Comparison of ENCODE assay signal across 9 cellular contexts in genomic region chr14:61344437-61345143, GRCh38. TPM values are rescaled to one million over a fixed set of nuclear protein-coding genes. Genes with fewer than 3 reads are reported as not detected.
DNase-seq lines count a peak whose midpoint lies in the region; ATAC-seq and TF ChIP-seq lines count a peak whose summit lies in the region.
"Had no signal": no experiment of that assay in that cellular context is flagged by ENCODE, and none has a peak within 500 bp of the region (broad histone marks: within the 10 kb centered on the region; RNA-seq: fewer than 3 reads in every experiment).

No MANE protein-coding gene starts in this region.

- peak overlapping the region; percentile 48 for H3K27ac ChIP-seq in right cardiac atrium (ENCODE audit: low read length)
- H3K27ac ChIP-seq in suprapubic skin = peak overlapping the region; percentile 55

- peaks cover 53% of the 10 kb centered on the region for H3K36me3 Mint-ChIP-seq in T-helper 2 cell treated with Interferon-gamma antibody and Interleukin-4, amounts not matched to agents 5 μg/mL and 100 μg/mL, for 36 hours (ENCODE audit: low read depth)
- peaks cover 86% of the 10 kb centered on the region for H3K36me3 Mint-ChIP-seq in activated CD8-positive, alpha-beta T cell treated with anti-CD3 and anti-CD28 coated beads for 36 hours (ENCODE audit: low read depth)

- H3K27me3 ChIP-seq in right cardiac atrium (ENCODE audit: control insufficient read depth, insufficient read depth) (no peaks in the 10 kb centered on the region), suprapubic skin (no peaks in the 10 kb centered on the region)

- no peak for ATAC-seq in activated CD8-positive, alpha-beta T cell treated with anti-CD3 and anti-CD28 coated beads for 36 hours
- ATAC-seq in right cardiac atrium = peak in 1 of 2 donors; percentile 44
- ATAC-seq in GM21723 (IDR thresholded peaks at IDR 0.05; ENCODE audit: unreplicated experiment) = no peak

- H3K4me3 Mint-ChIP-seq in T-helper 2 cell treated with Interferon-gamma antibody and Interleukin-4, amounts not matched to agents 5 μg/mL and 100 μg/mL, for 36 hours = peak overlapping the region; percentile 76
- H3K4me3 Mint-ChIP-seq in activated CD8-positive, alpha-beta T cell treated with anti-CD3 and anti-CD28 coated beads for 36 hours = peak overlapping the region; percentile 80

- no peak for TF ChIP-seq POLR2A in suprapubic skin (IDR thresholded peaks at IDR 0.05)

- H3K27ac Mint-ChIP-seq in T-helper 2 cell treated with Interferon-gamma antibody and Interleukin-4, amounts not matched to agents 5 μg/mL and 100 μg/mL, for 36 hours = peak overlapping the region; percentile 98
- H3K27ac Mint-ChIP-seq in activated CD8-positive, alpha-beta T cell treated with anti-CD3 and anti-CD28 coated beads for 36 hours = peak overlapping the region; percentile 98

- H3K9me3 Mint-ChIP-seq in T-helper 2 cell treated with Interferon-gamma antibody and Interleukin-4, amounts not matched to agents 5 μg/mL and 100 μg/mL, for 36 hours = peaks cover 7% of the 10 kb centered on the region
- peaks cover 8% of the 10 kb centered on the region for H3K9me3 Mint-ChIP-seq in activated CD8-positive, alpha-beta T cell treated with anti-CD3 and anti-CD28 coated beads for 36 hours

- 58% methylated on average over 7 of the region's 7 CpGs for whole genome bisulfite sequencing in right cardiac atrium
- 76% methylated on average over 7 of the region's 7 CpGs for whole genome bisulfite sequencing in suprapubic skin

- no peak for TF ChIP-seq CTCF in activated CD8-positive, alpha-beta T cell treated with anti-CD3 and anti-CD28 coated beads for 36 hours (IDR thresholded peaks at IDR 0.05)
- TF ChIP-seq CTCF in suprapubic skin (IDR thresholded peaks at IDR 0.05) = no peak

- POLR2A ChIA-PET in activated CD8-positive, alpha-beta T cell treated with anti-CD3 and anti-CD28 coated beads for 36 hours (lab: Charles Lee) = interaction anchor here (0.7 to 7.3 kb wide), 13 partner anchors 13 to 168 kb away, joined by 3 to 116 read pairs (median 4); partner anchors contain the start of gene PRKCH

- no peak for DNase-seq in T-helper 2 cell treated with Interferon-gamma antibody and Interleukin-4, amounts not matched to agents 5 μg/mL and 100 μg/mL, for 36 hours (ENCODE audit: low spot score)
- no peak for DNase-seq in T-helper 2 cell
- DNase-seq in activated CD8-positive, alpha-beta T cell treated with anti-CD3 and anti-CD28 coated beads for 36 hours = peak; percentile 51
- no peak for DNase-seq in right cardiac atrium
- no peak for DNase-seq in suprapubic skin (ENCODE audit: low spot score in 2 of 2)
- no peak for DNase-seq in AG20443 (ENCODE audit: low spot score)
- no peak for DNase-seq in GM19240 (ENCODE audit: insufficient read length, low spot score)
- DNase-seq: NCI-H2171 had no signal

- intact Hi-C loops in activated CD8-positive, alpha-beta T cell treated with anti-CD3 and anti-CD28 coated beads for 36 hours (cut with micrococcal nuclease) = loop anchor here (2.0 to 10.0 kb wide), 2 partner anchors 14 to 320 kb away; no protein-coding TSS in a partner anchor
- intact Hi-C loops in right cardiac atrium (cut with DNase I) = no loop called here

- H3K9me3 ChIP-seq in right cardiac atrium (ENCODE audit: control insufficient read depth, low read length) (no peaks in the 10 kb centered on the region), suprapubic skin (no peaks in the 10 kb centered on the region)

- H3K4me1 ChIP-seq in right cardiac atrium (ENCODE audit: control insufficient read depth, insufficient read depth, low read length) (peaks cover 17% of the 10 kb centered on the region), suprapubic skin (peaks cover 78% of the 10 kb centered on the region)

- no peaks in the 10 kb centered on the region for H3K36me3 ChIP-seq in suprapubic skin

- TF ChIP-seq EP300 in suprapubic skin (IDR thresholded peaks at IDR 0.05) = no peak

- H3K27me3 Mint-ChIP-seq in T-helper 2 cell treated with Interferon-gamma antibody and Interleukin-4, amounts not matched to agents 5 μg/mL and 100 μg/mL, for 36 hours (ENCODE audit: low read depth) = no peaks in the 10 kb centered on the region
- no peaks in the 10 kb centered on the region for H3K27me3 Mint-ChIP-seq in activated CD8-positive, alpha-beta T cell treated with anti-CD3 and anti-CD28 coated beads for 36 hours

- H3K4me3 ChIP-seq in right cardiac atrium (ENCODE audit: low read length) = no peak overlapping the region
- H3K4me3 ChIP-seq in suprapubic skin = no peak overlapping the region

- peaks cover 88% of the 10 kb centered on the region for H3K4me1 Mint-ChIP-seq in T-helper 2 cell treated with Interferon-gamma antibody and Interleukin-4, amounts not matched to agents 5 μg/mL and 100 μg/mL, for 36 hours (ENCODE audit: low read depth)
- peaks cover 97% of the 10 kb centered on the region for H3K4me1 Mint-ChIP-seq in activated CD8-positive, alpha-beta T cell treated with anti-CD3 and anti-CD28 coated beads for 36 hours (ENCODE audit: low read depth)

- CTCF ChIA-PET in activated CD8-positive, alpha-beta T cell treated with anti-CD3 and anti-CD28 coated beads for 36 hours (lab: Charles Lee) = interaction anchor here (0.9 to 4.3 kb wide), 12 partner anchors 12 to 111 kb away, joined by 3 to 32 read pairs (median 6); no protein-coding TSS in a partner anchor

RNA-seq across cellular contexts. Expression of gene PRKCH, which starts 23.2 kb away (rescaled TPM):
- 100 to 1,000 TPM; 193 to 194 TPM for total RNA-seq in activated CD8-positive, alpha-beta T cell treated with anti-CD3 and anti-CD28 coated beads for 36 hours
- 10 to 100 TPM; 25.8 to 31.3 (median 28.2) TPM for total RNA-seq in right cardiac atrium
- polyA plus RNA-seq in right cardiac atrium = 11.9 TPM
- total RNA-seq in suprapubic skin = 100 to 1,000 TPM in 1 of 4 donors, 10 to 100 TPM in 3; 49.5 to 147 (median 59.2) TPM
